Comparison of ENCODE assay signal across 1 cellular context in genomic region chr16:88330971-88331890, GRCh38.
TF ChIP-seq lines count a peak whose summit lies in the region.

No MANE protein-coding gene starts in this region.

TF ChIP-seq in H1, 55 proteins besides CTCF, POLR2A, EP300 and RAD21:
- TF ChIP-seq SP2 (IDR thresholded peaks at IDR 0.05; ENCODE audit: low read length) (no peak), PHF8 (conservative IDR thresholded peaks at IDR 0.05; ENCODE audit: low read depth, low read length) (no peak), TEAD4 (IDR thresholded peaks at IDR 0.05; ENCODE audit: low read depth, low read length) (no peak), SP1 (IDR thresholded peaks at IDR 0.05; ENCODE audit: low read depth, low read length) (no peak)
